In genomic region chr9:133307271-133307670, GRCh38 we compare ENCODE assay signal across 19 cellular contexts. TPM values are rescaled to one million over a fixed set of nuclear protein-coding genes. Genes with fewer than 3 reads are reported as not detected.
DNase-seq lines count a peak whose midpoint lies in the region; ATAC-seq and TF ChIP-seq lines count a peak whose summit lies in the region.
"Had no signal": no experiment of that assay in that cellular context is flagged by ENCODE, and none has a peak within 500 bp of the region (broad histone marks: within the 10 kb centered on the region; RNA-seq: fewer than 3 reads in every experiment).

No MANE protein-coding gene starts in this region.

- no peaks in the 10 kb centered on the region for H3K27me3 ChIP-seq in GM23338 (ENCODE audit: insufficient read depth)
- H3K27me3 ChIP-seq: BE2C; BLaER1 treated with 17β-estradiol and CSF1 and Interleukin-3, amounts not matched to agents 10 nM and 100 nM had no signal

- peaks cover 10% of the 10 kb centered on the region for H3K9me3 Mint-ChIP-seq in GM23338
- peaks cover 0 to 11% (median 9%) of the 10 kb centered on the region in 5 experiments for H3K9me3 Mint-ChIP-seq in brain
- no peaks in the 10 kb centered on the region for H3K9me3 Mint-ChIP-seq in activated T-cell treated with anti-CD3 and anti-CD28 coated beads, Interleukin-2, amount 50 U/mL, for 24 hours
- H3K9me3 Mint-ChIP-seq: CD4-positive, alpha-beta T cell; CD8-positive, alpha-beta memory T cell had no signal

- H4K20me1 ChIP-seq in GM23338 (replicated peaks; ENCODE audit: insufficient read depth): no peaks in the 10 kb centered on the region
- H4K20me1 ChIP-seq: BLaER1 treated with 17β-estradiol and CSF1 and Interleukin-3, amounts not matched to agents 10 nM and 100 nM had no signal

- H3K4me3 Mint-ChIP-seq in GM23338 (no peak overlapping the region), brain (peak overlapping the region in 1 of 5 experiments; percentile 6)
- H3K4me3 Mint-ChIP-seq in activated T-cell treated with anti-CD3 and anti-CD28 coated beads, Interleukin-2, amount 50 U/mL, for 24 hours: no peak overlapping the region
- H3K4me3 Mint-ChIP-seq: CD14-positive monocyte; CD4-positive, alpha-beta T cell; CD8-positive, alpha-beta memory T cell; HFFc6 had no signal

- no peak for DNase-seq in GM23338 (ENCODE audit: low spot score)
- peak; percentile 22 for DNase-seq in left lobe of liver (ENCODE audit: low spot score)
- DNase-seq in activated T-cell treated with anti-CD3 and anti-CD28 coated beads, Interleukin-2, amount 50 U/mL, for 24 hours: no peak
- DNase-seq in 8988T: no peak
- DNase-seq: AML-193; BE2C; CD4-positive, alpha-beta T cell; CD8-positive, alpha-beta memory T cell; DMS 273 treated with DMSO at 0.1 percent for 48 hours; DND-41; GM23248; HFFc6 had no signal

- H3K4me1 ChIP-seq in GM23338 (ENCODE audit: insufficient read depth): no peaks in the 10 kb centered on the region
- H3K4me1 ChIP-seq: BE2C, HAP-1 had no signal

- TF ChIP-seq CTCF in GM23338 (conservative IDR thresholded peaks at IDR 0.05; ENCODE audit: low read depth in 2 of 2) (no peak), brain (conservative IDR thresholded peaks at IDR 0.05) (no peak)

- H3K27ac Mint-ChIP-seq in GM23338 (no peak overlapping the region), brain (peak overlapping the region in 3 of 5 experiments; percentile 2 to 88 (median 52))
- H3K27ac Mint-ChIP-seq in activated T-cell treated with anti-CD3 and anti-CD28 coated beads, Interleukin-2, amount 50 U/mL, for 24 hours: no peak overlapping the region
- H3K27ac Mint-ChIP-seq: CD14-positive monocyte; CD4-positive, alpha-beta T cell; HFFc6 had no signal

- no peaks in the 10 kb centered on the region for H3K9me2 ChIP-seq in GM23338 (ENCODE audit: insufficient read depth)

- H3K36me3 Mint-ChIP-seq in GM23338 (ENCODE audit: low read depth): peaks cover 8% of the 10 kb centered on the region
- H3K36me3 Mint-ChIP-seq in brain: no peaks in the 10 kb centered on the region
- H3K36me3 Mint-ChIP-seq in activated T-cell treated with anti-CD3 and anti-CD28 coated beads, Interleukin-2, amount 50 U/mL, for 24 hours (ENCODE audit: low read depth): no peaks in the 10 kb centered on the region
- H3K36me3 Mint-ChIP-seq: CD14-positive monocyte; CD8-positive, alpha-beta memory T cell had no signal

- H3K27me3 Mint-ChIP-seq in GM23338 (ENCODE audit: insufficient read depth, low read depth, poor library complexity) (no peaks in the 10 kb centered on the region), brain (peaks cover 8% of the 10 kb centered on the region)
- H3K27me3 Mint-ChIP-seq in activated T-cell treated with anti-CD3 and anti-CD28 coated beads, Interleukin-2, amount 50 U/mL, for 24 hours: peaks cover 16% of the 10 kb centered on the region
- H3K27me3 Mint-ChIP-seq: CD4-positive, alpha-beta T cell had no signal

- no peak overlapping the region for H3K4me2 ChIP-seq in GM23338

- H3K27ac ChIP-seq in GM23338 (ENCODE audit: low read depth): no peak overlapping the region
- H3K27ac ChIP-seq: BLaER1 treated with 17β-estradiol and CSF1 and Interleukin-3, amounts not matched to agents 10 nM and 100 nM; GM23248 had no signal

- H3F3A ChIP-seq in GM23338 (replicated peaks; ENCODE audit: low read depth): no peaks in the 10 kb centered on the region

- H2AFZ ChIP-seq in GM23338: 0 out of 2 replicates have a peak overlapping the region, but pooled peaks have one; percentile 18
- H2AFZ ChIP-seq: GM23248 had no signal

- H3K36me3 ChIP-seq in GM23338 (ENCODE audit: insufficient read depth): no peaks in the 10 kb centered on the region
- H3K36me3 ChIP-seq: BE2C; BLaER1 treated with 17β-estradiol and CSF1 and Interleukin-3, amounts not matched to agents 10 nM and 100 nM; HAP-1 had no signal

- H3K4me1 Mint-ChIP-seq in GM23338 (no peaks in the 10 kb centered on the region), brain (peaks cover 5% of the 10 kb centered on the region)
- no peaks in the 10 kb centered on the region for H3K4me1 Mint-ChIP-seq in activated T-cell treated with anti-CD3 and anti-CD28 coated beads, Interleukin-2, amount 50 U/mL, for 24 hours (ENCODE audit: low read depth)
- H3K4me1 Mint-ChIP-seq: CD14-positive monocyte; CD8-positive, alpha-beta memory T cell had no signal

- no peaks in the 10 kb centered on the region for H3K79me2 ChIP-seq in GM23338 (replicated peaks; ENCODE audit: insufficient read depth)

- ATAC-seq in GM23338 (no peak), left lobe of liver (no peak), GM18498 (IDR thresholded peaks at IDR 0.05; ENCODE audit: unreplicated experiment) (no peak)

- H3K4me3 ChIP-seq in GM23338: no peak overlapping the region
- H3K4me3 ChIP-seq: BLaER1 treated with 17β-estradiol and CSF1 and Interleukin-3, amounts not matched to agents 10 nM and 100 nM; GM23248; HAP-1 had no signal

TF ChIP-seq in GM23338, 12 proteins besides CTCF, POLR2A, EP300 and RAD21 (continues in another document):
- no peak for TF ChIP-seq EZH2 (IDR thresholded peaks at IDR 0.05; ENCODE audit: low read depth, unreplicated experiment)
- TF ChIP-seq, protein P1, sequence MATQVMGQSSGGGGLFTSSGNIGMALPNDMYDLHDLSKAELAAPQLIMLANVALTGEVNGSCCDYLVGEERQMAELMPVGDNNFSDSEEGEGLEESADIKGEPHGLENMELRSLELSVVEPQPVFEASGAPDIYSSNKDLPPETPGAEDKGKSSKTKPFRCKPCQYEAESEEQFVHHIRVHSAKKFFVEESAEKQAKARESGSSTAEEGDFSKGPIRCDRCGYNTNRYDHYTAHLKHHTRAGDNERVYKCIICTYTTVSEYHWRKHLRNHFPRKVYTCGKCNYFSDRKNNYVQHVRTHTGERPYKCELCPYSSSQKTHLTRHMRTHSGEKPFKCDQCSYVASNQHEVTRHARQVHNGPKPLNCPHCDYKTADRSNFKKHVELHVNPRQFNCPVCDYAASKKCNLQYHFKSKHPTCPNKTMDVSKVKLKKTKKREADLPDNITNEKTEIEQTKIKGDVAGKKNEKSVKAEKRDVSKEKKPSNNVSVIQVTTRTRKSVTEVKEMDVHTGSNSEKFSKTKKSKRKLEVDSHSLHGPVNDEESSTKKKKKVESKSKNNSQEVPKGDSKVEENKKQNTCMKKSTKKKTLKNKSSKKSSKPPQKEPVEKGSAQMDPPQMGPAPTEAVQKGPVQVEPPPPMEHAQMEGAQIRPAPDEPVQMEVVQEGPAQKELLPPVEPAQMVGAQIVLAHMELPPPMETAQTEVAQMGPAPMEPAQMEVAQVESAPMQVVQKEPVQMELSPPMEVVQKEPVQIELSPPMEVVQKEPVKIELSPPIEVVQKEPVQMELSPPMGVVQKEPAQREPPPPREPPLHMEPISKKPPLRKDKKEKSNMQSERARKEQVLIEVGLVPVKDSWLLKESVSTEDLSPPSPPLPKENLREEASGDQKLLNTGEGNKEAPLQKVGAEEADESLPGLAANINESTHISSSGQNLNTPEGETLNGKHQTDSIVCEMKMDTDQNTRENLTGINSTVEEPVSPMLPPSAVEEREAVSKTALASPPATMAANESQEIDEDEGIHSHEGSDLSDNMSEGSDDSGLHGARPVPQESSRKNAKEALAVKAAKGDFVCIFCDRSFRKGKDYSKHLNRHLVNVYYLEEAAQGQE (IDR thresholded peaks at IDR 0.05; ENCODE audit: unreplicated experiment): no peak
- TF ChIP-seq STAT1 (IDR thresholded peaks at IDR 0.05; ENCODE audit: unreplicated experiment): no peak
- no peak for TF ChIP-seq JUNB (IDR thresholded peaks at IDR 0.05; ENCODE audit: unreplicated experiment)
- no peak for TF ChIP-seq CREB1 (CRISPR knock-in tag; IDR thresholded peaks at IDR 0.05; ENCODE audit: low read depth)
- no peak for TF ChIP-seq ETS1 (IDR thresholded peaks at IDR 0.05)

RNA-seq across cellular contexts. Expression of gene SURF6, which starts 28.7 kb away (rescaled TPM):
- 27.1 and 27.6 TPM in 2 replicates for total RNA-seq in GM23338 (2014; rRNA removed; shearing (Covaris generic))
- polyA plus RNA-seq in GM23338 (2016; fragmentation: Nextera tagmentation; extraction: Ambion mirVana) (15.4 and 17.6 TPM in 2 replicates), brain (ENCODE audit: insufficient read depth, low read depth, low replicate concordance) (24.4 TPM)
- total RNA-seq in left lobe of liver: 9.7 TPM

RNA-seq across cellular contexts. Expression of gene ABO, which starts 32.3 kb away (rescaled TPM):
- total RNA-seq in GM23338 (2014; rRNA removed; shearing (Covaris generic)): 0.16 and 0.28 TPM in 2 replicates
- polyA plus RNA-seq in GM23338 (2016; fragmentation: Nextera tagmentation; extraction: Ambion mirVana) (0.21 and 0.34 TPM in 2 replicates), brain (ENCODE audit: insufficient read depth, low read depth, low replicate concordance) (0.12 TPM)
- total RNA-seq in left lobe of liver: 0.03 TPM
- total RNA-seq: CD8-positive, alpha-beta memory T cell; GM23248; H4; HFFc6 had no signal
- polyA plus RNA-seq: AG04450; CD8-positive, alpha-beta memory T cell; GM23248 had no signal

RNA-seq across cellular contexts. Expression of gene MED22, which starts 40.7 kb away (rescaled TPM):
- 79.2 and 85.7 TPM in 2 replicates for total RNA-seq in GM23338 (2014; rRNA removed; shearing (Covaris generic))
- polyA plus RNA-seq in GM23338 (2016; fragmentation: Nextera tagmentation; extraction: Ambion mirVana) (20.4 and 20.9 TPM in 2 replicates), brain (ENCODE audit: insufficient read depth, low read depth, low replicate concordance) (37.7 TPM)
- 10.3 TPM for total RNA-seq in left lobe of liver

RNA-seq across cellular contexts. Expression of gene RPL7A, which starts 40.7 kb away (rescaled TPM):
- 2,020 and 2,188 TPM in 2 replicates for total RNA-seq in GM23338 (2014; rRNA removed; shearing (Covaris generic))
- polyA plus RNA-seq in GM23338 (2016; fragmentation: Nextera tagmentation; extraction: Ambion mirVana): 1,644 and 1,788 TPM in 2 replicates
- 5,503 TPM for polyA plus RNA-seq in brain (ENCODE audit: insufficient read depth, low read depth, low replicate concordance)
- total RNA-seq in left lobe of liver: 609 TPM

RNA-seq across cellular contexts. Expression of gene SURF1, which starts 49.0 kb away (rescaled TPM):
- total RNA-seq in GM23338 (2014; rRNA removed; shearing (Covaris generic)): 21.6 and 39.1 TPM in 2 replicates
- polyA plus RNA-seq in GM23338 (2016; fragmentation: Nextera tagmentation; extraction: Ambion mirVana) (51.5 and 52.6 TPM in 2 replicates), brain (ENCODE audit: insufficient read depth, low read depth, low replicate concordance) (104 TPM)
- total RNA-seq in left lobe of liver: 59.9 TPM

Comparison
In these comparisons a context has a peak if more than half of its experiments do, and no peak if none do; other contexts are left out.
1. H3K27ac Mint-ChIP-seq: peak in brain (3 of 5); none in GM23338 (single experiment) and activated T-cell treated with anti-CD3 and anti-CD28 coated beads, Interleukin-2, amount 50 U/mL, for 24 hours (single experiment).